8 cellular contexts compared by ENCODE assay signal in the genomic region with DNA sequence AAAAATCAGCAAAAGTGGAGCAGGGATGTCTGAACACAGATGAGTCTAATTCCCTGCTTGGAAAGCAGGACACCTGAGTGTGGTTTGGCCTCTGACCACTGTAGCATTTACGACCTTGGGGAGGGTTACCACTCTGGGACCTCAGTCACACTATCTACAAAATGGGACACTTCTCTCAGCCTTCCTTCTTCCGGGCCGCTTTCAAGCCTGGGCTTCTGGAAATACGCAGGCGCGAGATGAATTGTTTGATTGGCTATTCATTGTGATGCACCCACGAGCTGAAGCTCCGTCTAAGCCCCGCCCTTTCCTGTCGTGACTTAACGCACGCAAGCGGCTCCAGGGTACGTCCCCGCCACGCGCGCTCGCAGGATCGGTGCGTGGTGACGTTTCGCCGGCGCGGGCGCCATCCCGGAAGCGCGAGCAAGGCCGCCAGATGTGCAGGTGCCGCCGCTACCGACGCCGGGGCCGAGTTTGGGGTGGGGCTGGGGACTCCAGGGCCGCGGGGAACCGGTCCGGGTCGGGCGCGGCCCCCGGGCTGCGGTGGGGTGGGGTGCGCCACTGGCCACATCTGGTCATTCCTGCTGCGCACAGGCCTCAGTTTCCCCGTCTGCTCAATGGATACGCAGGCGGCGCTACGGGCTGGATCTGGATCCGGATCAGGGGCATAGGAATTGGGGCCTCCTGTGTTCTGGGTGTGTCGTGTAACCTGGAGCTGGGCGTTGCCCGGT. TPM values are rescaled to one million over a fixed set of nuclear protein-coding genes. Genes with fewer than 3 reads are reported as not detected.
DNase-seq lines count a peak whose midpoint lies in the region; ATAC-seq, FAIRE-seq and TF ChIP-seq lines count a peak whose summit lies in the region.

A gene with protein sequence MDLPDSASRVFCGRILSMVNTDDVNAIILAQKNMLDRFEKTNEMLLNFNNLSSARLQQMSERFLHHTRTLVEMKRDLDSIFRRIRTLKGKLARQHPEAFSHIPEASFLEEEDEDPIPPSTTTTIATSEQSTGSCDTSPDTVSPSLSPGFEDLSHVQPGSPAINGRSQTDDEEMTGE (plus strand): TSS at position 397 of the 728 bp plus-strand sequence. CDS start 4,187 bp downstream, outside the sequence.

- TF ChIP-seq CTCF in upper lobe of right lung (IDR thresholded peaks at IDR 0.05) = no peak

- DNase-seq in GM12892 (ENCODE audit: insufficient read length) = peak; percentile 96
- peak; percentile 96 for DNase-seq in NCI-H146 treated with DMSO at 0.1 percent for 48 hours (lab: John Stamatoyannopoulos, UW; ENCODE audit: unreplicated experiment)
- peak; percentile 99 for DNase-seq in amniotic epithelial cell (ENCODE audit: low read depth)
- peak; percentile 99 for DNase-seq in left cardiac atrium
- DNase-seq in posterior vena cava (ENCODE audit: low spot score) = peak; percentile 99
- DNase-seq in upper lobe of right lung = peak; percentile 98

- FAIRE-seq in GM12892 (lab: Jason Lieb, UNC) = peak; percentile 100

- peak within 1 kb of the TSS; percentile 91 for H3K27ac ChIP-seq in upper lobe of right lung

- H3K27me3 ChIP-seq in upper lobe of right lung = no peaks in the 10 kb centered on the region

- peak; percentile 85 for TF ChIP-seq POLR2A in GM12892 (IDR thresholded peaks at IDR 0.05; ENCODE audit: low read depth, low read length)

- peak within 1 kb of the TSS; percentile 92 for H3K4me3 ChIP-seq in upper lobe of right lung

- peaks cover 10% of the 10 kb centered on the region for H3K36me3 ChIP-seq in upper lobe of right lung

- H3K9me3 ChIP-seq in upper lobe of right lung = no peaks in the 10 kb centered on the region

- peaks cover 5% of the 10 kb centered on the region for H3K4me1 ChIP-seq in upper lobe of right lung

- intact Hi-C loops in T-helper 1 cell treated with Interleukin-12 subunit alpha and Interleukin-12 subunit beta and Interleukin-4 antibody, amounts not matched to agents 30 ng/mL and 1 ng/mL, for 36 hours (cut with micrococcal nuclease) = loop anchor here (1.0 kb wide), 6 partner anchors 13 to 362 kb away; a partner anchor contains a TSS
- intact Hi-C loops in left cardiac atrium (cut with DNase I) = no loop called here
- intact Hi-C loops in posterior vena cava (cut with DNase I) = no loop called here
- intact Hi-C loops in upper lobe of right lung (cut with DNase I) = no loop called here

- ATAC-seq in HG02852 (IDR thresholded peaks at IDR 0.05; ENCODE audit: unreplicated experiment) (peak; percentile 90), left cardiac atrium (peak; percentile 99), upper lobe of right lung (peak; percentile 100)

RNA-seq across cellular contexts. Expression of the gene that starts here (rescaled TPM):
- polyA plus RNA-seq in GM12892 (2012; ENCODE audit: missing spikeins) = 98.8 TPM
- 100.0 and 102 TPM in 2 replicates for total RNA-seq in T-helper 1 cell treated with Interleukin-12 subunit alpha and Interleukin-12 subunit beta and Interleukin-4 antibody, amounts not matched to agents 30 ng/mL and 1 ng/mL, for 36 hours
- total RNA-seq in left cardiac atrium (10 to 100 TPM; 53.0 to 53.4 TPM), posterior vena cava (10 to 100 TPM; 63.9 to 75.2 TPM), upper lobe of right lung (68.3 TPM)

Comparison
In these comparisons a context has a peak if more than half of its experiments do, and no peak if none do; other contexts are left out.
1. Peak in every context shown above with its lines: DNase-seq, ATAC-seq, H3K4me3 ChIP-seq and H3K27ac ChIP-seq.